11 cellular contexts compared by ENCODE assay signal in genomic region chr3:141959921-141960554, GRCh38.
DNase-seq lines count a peak whose midpoint lies in the region; ATAC-seq, FAIRE-seq and TF ChIP-seq lines count a peak whose summit lies in the region.
"Had no signal": no experiment of that assay in that cellular context is flagged by ENCODE, and none has a peak within 500 bp of the region (broad histone marks: within the 10 kb centered on the region; RNA-seq: fewer than 3 reads in every experiment).

No MANE protein-coding gene starts in this region.

- H3K9me3 ChIP-seq in keratinocyte (ENCODE audit: control insufficient read depth, low read depth, low read length), result no peaks in the 10 kb centered on the region
- no peaks in the 10 kb centered on the region for H3K9me3 ChIP-seq in thoracic aorta

- H3K27ac ChIP-seq in keratinocyte (ENCODE audit: control insufficient read depth, insufficient read depth, low read length) (peak overlapping the region; percentile 89), thoracic aorta (peak overlapping the region; percentile 71 to 77)

- H3K36me3 ChIP-seq in bronchial epithelial cell (ENCODE audit: control insufficient read depth, insufficient read depth, low read length) (peaks cover 2% of the 10 kb centered on the region), keratinocyte (ENCODE audit: control insufficient read depth in 2 of 2, extremely low read depth in 1 of 2, insufficient read depth in 2 of 2, low read length in 2 of 2) (peaks cover 4 to 10% of the 10 kb centered on the region in 2 experiments), thoracic aorta (peaks cover 4% of the 10 kb centered on the region)

- dilution Hi-C loops in keratinocyte (cut with MboI; ENCODE audit: extremely low pct_ligation_motif_present, low sequenced_read_pairs), result no loop called here

- H3K4me2 ChIP-seq in keratinocyte (ENCODE audit: control insufficient read depth, extremely low read depth, insufficient read depth, low read depth, low read length), result peak overlapping the region; percentile 45

- H2AFZ ChIP-seq in keratinocyte (ENCODE audit: control insufficient read depth, low read length), result no peak overlapping the region

- no peaks in the 10 kb centered on the region for H3K27me3 Mint-ChIP-seq in activated T-cell treated with anti-CD3 and anti-CD28 coated beads, Interleukin-2, amount 50 U/mL, for 72 hours (ENCODE audit: low read depth)

- peaks cover 0 to 2% of the 10 kb centered on the region in 2 donors for H3K36me3 Mint-ChIP-seq in activated T-cell treated with anti-CD3 and anti-CD28 coated beads, Interleukin-2, amount 50 U/mL, for 72 hours (ENCODE audit: insufficient read depth in 2 of 2)
- H3K36me3 Mint-ChIP-seq: natural killer cell had no signal

- no peak overlapping the region for H3K27ac Mint-ChIP-seq in activated T-cell treated with anti-CD3 and anti-CD28 coated beads, Interleukin-2, amount 50 U/mL, for 72 hours
- H3K27ac Mint-ChIP-seq: natural killer cell had no signal

- no peaks in the 10 kb centered on the region for H4K20me1 ChIP-seq in keratinocyte (ENCODE audit: control insufficient read depth, extremely low read depth, insufficient read depth, low read length)

- DNase-seq in HS-27A (ENCODE audit: low read depth) (peak; percentile 70), bronchial epithelial cell (ENCODE audit: low read depth) (peak; percentile 80), keratinocyte (ENCODE audit: low read depth, low spot score) (no peak), thoracic aorta (ENCODE audit: low spot score) (no peak), COLO668 (lab: John Stamatoyannopoulos, UW; ENCODE audit: unreplicated experiment) (no peak), DMS79 treated with DMSO at 0.1 percent for 48 hours (lab: John Stamatoyannopoulos, UW) (no peak)
- no peak for DNase-seq in activated T-cell treated with anti-CD3 and anti-CD28 coated beads, Interleukin-2, amount 50 U/mL, for 72 hours
- DNase-seq: activated naive CD4-positive, alpha-beta T cell treated with anti-CD3 and anti-CD28 coated beads, Interleukin-2, amount 50 U/mL, for 16 hours; glutamatergic neuron; natural killer cell had no signal

- H3K4me3 Mint-ChIP-seq in activated T-cell treated with anti-CD3 and anti-CD28 coated beads, Interleukin-2, amount 50 U/mL, for 72 hours, result no peak overlapping the region
- H3K4me3 Mint-ChIP-seq: natural killer cell had no signal

- TF ChIP-seq CTCF in bronchial epithelial cell (IDR thresholded peaks at IDR 0.05; ENCODE audit: insufficient read depth, low read length, severe bottlenecking) (no peak), keratinocyte (optimal IDR thresholded peaks at IDR 0.05 in 1 of 3, IDR thresholded peaks at IDR 0.05 in 1 of 3, conservative IDR thresholded peaks at IDR 0.05 in 1 of 3; ENCODE audit: extremely low read depth in 1 of 3, insufficient read depth in 2 of 3, low read length in 3 of 3) (no peak), thoracic aorta (IDR thresholded peaks at IDR 0.05) (no peak)

- H3K27me3 ChIP-seq in bronchial epithelial cell (ENCODE audit: control insufficient read depth, insufficient read depth, low read length) (no peaks in the 10 kb centered on the region), keratinocyte (ENCODE audit: control insufficient read depth, extremely low read depth, insufficient read depth, low read length) (no peaks in the 10 kb centered on the region), thoracic aorta (replicated peaks; ENCODE audit: insufficient read depth) (no peaks in the 10 kb centered on the region)

- H3K79me2 ChIP-seq in keratinocyte (ENCODE audit: control insufficient read depth, insufficient read depth, low read length), result no peaks in the 10 kb centered on the region

- H3K4me1 ChIP-seq in keratinocyte (ENCODE audit: control insufficient read depth, extremely low read depth, insufficient read depth, low read length) (peaks cover 30% of the 10 kb centered on the region), thoracic aorta (ENCODE audit: control insufficient read depth in 1 of 2, low read depth in 2 of 2) (peaks cover 8 to 26% of the 10 kb centered on the region in 2 donors)

- H3K9ac ChIP-seq in keratinocyte (ENCODE audit: control insufficient read depth, extremely low read depth, insufficient read depth, low read length), result peak overlapping the region; percentile 57

- H3K9me1 ChIP-seq in keratinocyte (ENCODE audit: control insufficient read depth, extremely low read depth, insufficient read depth, low read length), result no peaks in the 10 kb centered on the region

- H3K4me3 ChIP-seq in bronchial epithelial cell (ENCODE audit: low read depth, low read length) (no peak overlapping the region), keratinocyte (ENCODE audit: control insufficient read depth in 2 of 3, extremely low read depth in 1 of 3, insufficient read depth in 2 of 3, low read depth in 1 of 3, low read length in 3 of 3) (peak overlapping the region in 1 of 3 experiments; percentile 31), thoracic aorta (peak overlapping the region; percentile 19)

- H3K9me3 Mint-ChIP-seq in activated T-cell treated with anti-CD3 and anti-CD28 coated beads, Interleukin-2, amount 50 U/mL, for 72 hours, result no peaks in the 10 kb centered on the region
- H3K9me3 Mint-ChIP-seq: natural killer cell had no signal

- no peak for FAIRE-seq in bronchial epithelial cell (lab: Jason Lieb, UNC)
- peak; percentile 20 for FAIRE-seq in keratinocyte (lab: Jason Lieb, UNC)

- peaks cover 5% of the 10 kb centered on the region for H3K4me1 Mint-ChIP-seq in activated T-cell treated with anti-CD3 and anti-CD28 coated beads, Interleukin-2, amount 50 U/mL, for 72 hours (ENCODE audit: low read depth)

- peak; percentile 57 for ATAC-seq in thoracic aorta (ENCODE audit: insufficient number of reproducible peaks, low FRiP score, low read depth)
- no peak for ATAC-seq in activated T-cell treated with anti-CD3 and anti-CD28 coated beads, Interleukin-2, amount 50 U/mL, for 72 hours (replicated peaks in 1 of 2)
- ATAC-seq in GM18520 (IDR thresholded peaks at IDR 0.05; ENCODE audit: unreplicated experiment), result no peak
- ATAC-seq: natural killer cell had no signal

Comparison
In these comparisons a context has a peak if more than half of its experiments do, and no peak if none do; other contexts are left out.
1. DNase-seq: peak in HS-27A (single experiment) and bronchial epithelial cell (single experiment); none in keratinocyte (single experiment), thoracic aorta (single experiment), COLO668 (single experiment), DMS79 treated with DMSO at 0.1 percent for 48 hours (single experiment) and activated T-cell treated with anti-CD3 and anti-CD28 coated beads, Interleukin-2, amount 50 U/mL, for 72 hours (0 of 2).